24 cellular contexts compared by ENCODE assay signal in genomic region chr18:52902188-52902587, GRCh38.
"Had no signal": no experiment of that assay in that cellular context is flagged by ENCODE, and none has a peak within 500 bp of the region (broad histone marks: within the 10 kb centered on the region; RNA-seq: fewer than 3 reads in every experiment).

No MANE protein-coding gene starts in this region.

- H3K27me3 ChIP-seq: stomach, suprapubic skin, testis, thyroid gland, tibial artery, tibial nerve, transverse colon, upper lobe of left lung, upper lobe of right lung, uterus, vagina had no signal

- H3K27ac ChIP-seq: stomach, suprapubic skin, testis, thoracic aorta, thyroid gland, tibial artery, tibial nerve, transverse colon, upper lobe of left lung, upper lobe of right lung, uterus, vagina had no signal

- H3K9me3 ChIP-seq: stomach, suprapubic skin, testis, thoracic aorta, thyroid gland, tibial artery, tibial nerve, transverse colon, upper lobe of left lung, upper lobe of right lung, uterus, vagina had no signal

- DNase-seq: stimulated activated CD4-positive, alpha-beta T cell treated with anti-CD3 and anti-CD28 coated beads, Interleukin-2, amount 100 ng/mL, for 48 hours; stimulated activated CD4-positive, alpha-beta T cell treated with anti-CD3 and anti-CD28 coated beads, Interleukin-4, amount 100 ng/mL, for 1 hour; stimulated activated CD4-positive, alpha-beta T cell treated with anti-CD3 and anti-CD28 coated beads, Interleukin-4, amount 100 ng/mL, for 24 hours; stimulated activated CD4-positive, alpha-beta T cell treated with anti-CD3 and anti-CD28 coated beads, Interleukin-4, amount 100 ng/mL, for 4 hours; stimulated activated CD8-positive, alpha-beta memory T cell treated with anti-CD3 and anti-CD28 coated beads, Interleukin-4, amount 100 ng/mL, for 48 hours; stimulated activated naive B cell treated with anti-CD40 and anti-IgM and Interleukin-4, amounts not matched to agents 10 μg/mL and 1 μg/mL and 100 μg/mL, for 72 hours; stimulated activated naive CD4-positive, alpha-beta T cell; stimulated activated naive CD4-positive, alpha-beta T cell treated with Interleukin-2 at 50 U/mL for 16 hours; stimulated activated naive CD8-positive, alpha-beta T cell treated with anti-CD3 and anti-CD28 coated beads, Interleukin-15, amount 100 ng/mL, for 72 hours; stimulated activated naive CD8-positive, alpha-beta T cell treated with anti-CD3 and anti-CD28 coated beads, Interleukin-15, Interleukin-2, amounts not matched to agents 100 U/mL and 50 U/mL, for 24 hours; stomach; substantia nigra; testis; thyroid gland; tibial artery; transverse colon; upper lobe of left lung; upper lobe of right lung; uterus had no signal

- FAIRE-seq: urothelium cell line had no signal

- H3K4me1 ChIP-seq: stomach, suprapubic skin, testis, thyroid gland, tibial artery, transverse colon, upper lobe of left lung, upper lobe of right lung, uterus, vagina had no signal

- H3K4me3 ChIP-seq: stomach, suprapubic skin, testis, thoracic aorta, thyroid gland, tibial artery, tibial nerve, transverse colon, upper lobe of left lung, upper lobe of right lung, uterus, vagina had no signal

- H3K36me3 ChIP-seq: stomach, suprapubic skin, thoracic aorta, thyroid gland, tibial artery, tibial nerve, transverse colon, upper lobe of left lung, upper lobe of right lung, uterus, vagina had no signal
